ENCODE assay signal across 8 cellular contexts in genomic region chr4:139987511-139987868, GRCh38.
A peak's percentile ranks its signal among the peaks of the same experiment; 100 is the strongest.
DNase-seq lines count a peak whose midpoint lies in the region; ATAC-seq and TF ChIP-seq lines count a peak whose summit lies in the region.
"Not testable (repeated sequence)": the region's sequence is repeated elsewhere in the genome, so short reads cannot be mapped to it uniquely, and the experiment has no call there.

No MANE protein-coding gene starts in this region.

- H3K14ac ChIP-seq in mesenchymal stem cell (ENCODE audit: low read length in 2 of 2): not testable (repeated sequence)

- H2AFZ ChIP-seq in mesenchymal stem cell (ENCODE audit: low read depth, low read length); smooth muscle cell (ENCODE audit: low read depth): not testable (repeated sequence)

- TF ChIP-seq CTCF in brain (conservative IDR thresholded peaks at IDR 0.05); esophagus muscularis mucosa (IDR thresholded peaks at IDR 0.05); progenitor cell of endocrine pancreas (IDR thresholded peaks at IDR 0.05; ENCODE audit: unreplicated experiment); smooth muscle cell (IDR thresholded peaks at IDR 0.05; ENCODE audit: borderline replicate concordance, insufficient read depth, poor library complexity, severe bottlenecking); type B pancreatic cell (conservative IDR thresholded peaks at IDR 0.05): not testable (repeated sequence)

- not testable (repeated sequence) for H2BK12ac ChIP-seq in mesenchymal stem cell (ENCODE audit: low read length in 2 of 2)

- H3K4me1 Mint-ChIP-seq in brain (peaks cover 54% of the 10 kb centered on the region), progenitor cell of endocrine pancreas (ENCODE audit: low read depth) (peaks cover 33% of the 10 kb centered on the region), type B pancreatic cell (ENCODE audit: unreplicated experiment) (peaks cover 30% of the 10 kb centered on the region)

- H3K4me2 ChIP-seq in mesenchymal stem cell (ENCODE audit: low read length, poor library complexity, severe bottlenecking); smooth muscle cell: not testable (repeated sequence)

- not testable (repeated sequence) for TF ChIP-seq POLR2A in esophagus muscularis mucosa (IDR thresholded peaks at IDR 0.05; ENCODE audit: low read depth)

- peak overlapping the region; percentile 77 for H3K9ac ChIP-seq in mesenchymal stem cell (ENCODE audit: low read length)
- H3K9ac ChIP-seq in smooth muscle cell (ENCODE audit: low read depth): not testable (repeated sequence)

- not testable (repeated sequence) for H4K20me1 ChIP-seq in smooth muscle cell (ENCODE audit: low read depth)

- not testable (repeated sequence) for H3K36me3 ChIP-seq in esophagus muscularis mucosa; mesenchymal stem cell (ENCODE audit: control insufficient read depth in 1 of 2, insufficient read depth in 2 of 2, low read depth in 1 of 2, low read length in 2 of 2); smooth muscle cell (ENCODE audit: low read depth)

- H3F3A ChIP-seq in smooth muscle cell (ENCODE audit: low read depth): not testable (repeated sequence)

- H3K27me3 Mint-ChIP-seq in brain, progenitor cell of endocrine pancreas, type B pancreatic cell: not testable (repeated sequence)

- H3K18ac ChIP-seq in mesenchymal stem cell (ENCODE audit: low read depth in 1 of 2, low read length in 2 of 2): not testable (repeated sequence)

- H3K36me3 Mint-ChIP-seq in brain (peaks cover 12% of the 10 kb centered on the region), type B pancreatic cell (peaks cover 16% of the 10 kb centered on the region)
- H3K36me3 Mint-ChIP-seq in progenitor cell of endocrine pancreas (ENCODE audit: insufficient read depth): not testable (repeated sequence)

- not testable (repeated sequence) for H3K9me3 ChIP-seq in esophagus muscularis mucosa; mesenchymal stem cell (ENCODE audit: control insufficient read depth, low read length); smooth muscle cell (replicated peaks; ENCODE audit: low read depth)

- TF ChIP-seq EP300 in esophagus muscularis mucosa (IDR thresholded peaks at IDR 0.05): not testable (repeated sequence)

- H4K8ac ChIP-seq in mesenchymal stem cell (ENCODE audit: low read length): not testable (repeated sequence)

- H3K4me3 ChIP-seq in esophagus muscularis mucosa; mesenchymal stem cell (ENCODE audit: insufficient read depth in 1 of 2, low read depth in 1 of 2, low read length in 2 of 2); smooth muscle cell: not testable (repeated sequence)

- H3K27me3 ChIP-seq in esophagus muscularis mucosa; mesenchymal stem cell (ENCODE audit: control insufficient read depth in 1 of 2, insufficient read depth in 1 of 2, low read length in 2 of 2); smooth muscle cell (ENCODE audit: low read depth): not testable (repeated sequence)

- not testable (repeated sequence) for H3K79me1 ChIP-seq in mesenchymal stem cell (replicated peaks; ENCODE audit: low read length, poor library complexity, severe bottlenecking)

- not testable (repeated sequence) for H2BK15ac ChIP-seq in mesenchymal stem cell (ENCODE audit: low read depth, poor library complexity, severe bottlenecking)

- H2AK5ac ChIP-seq in mesenchymal stem cell (ENCODE audit: low read length, severe bottlenecking): not testable (repeated sequence)

- not testable (repeated sequence) for H3K9me3 Mint-ChIP-seq in brain; progenitor cell of endocrine pancreas (ENCODE audit: low read depth); type B pancreatic cell

- ATAC-seq in HG02973 (IDR thresholded peaks at IDR 0.05; ENCODE audit: unreplicated experiment): peak; percentile 88

- H3K27ac ChIP-seq in esophagus muscularis mucosa (replicated peaks in 1 of 4) (peak overlapping the region; percentile 71 to 80 (median 76)), smooth muscle cell (ENCODE audit: low read depth) (peak overlapping the region; percentile 88)
- H3K27ac ChIP-seq in mesenchymal stem cell (ENCODE audit: low read length, poor library complexity, severe bottlenecking): not testable (repeated sequence)

- H3K27ac Mint-ChIP-seq in brain (peak overlapping the region; percentile 0 to 83 (median 54)), progenitor cell of endocrine pancreas (peak overlapping the region; percentile 87), type B pancreatic cell (peak overlapping the region; percentile 97)

- not testable (repeated sequence) for H3K4me3 Mint-ChIP-seq in brain; progenitor cell of endocrine pancreas (ENCODE audit: low read depth)
- H3K4me3 Mint-ChIP-seq in type B pancreatic cell: peak overlapping the region; percentile 66

- not testable (repeated sequence) for H2BK5ac ChIP-seq in mesenchymal stem cell (ENCODE audit: low read depth, low read length, poor library complexity, severe bottlenecking)

- H3K23ac ChIP-seq in mesenchymal stem cell (ENCODE audit: low read length in 2 of 2): not testable (repeated sequence)

- peak overlapping the region; percentile 11 for H4K91ac ChIP-seq in mesenchymal stem cell (ENCODE audit: low read length)

- H3K4me1 ChIP-seq in esophagus muscularis mucosa: peaks cover 19 to 57% (median 43%) of the 10 kb centered on the region in 4 donors
- H3K4me1 ChIP-seq in mesenchymal stem cell (ENCODE audit: control insufficient read depth, insufficient read depth, low read depth, low read length); smooth muscle cell (ENCODE audit: low read depth): not testable (repeated sequence)

- peaks cover 31% of the 10 kb centered on the region for H3K79me2 ChIP-seq in smooth muscle cell (ENCODE audit: low read depth)

- intact Hi-C loops in esophagus muscularis mucosa (cut with DNase I): not testable (repeated sequence)

- not testable (repeated sequence) for H2BK120ac ChIP-seq in mesenchymal stem cell (ENCODE audit: low read depth, low read length)

- DNase-seq in activated CD4-positive, alpha-beta T cell treated with anti-CD3 and anti-CD28 coated beads for 48 hours: peak; percentile 41
- not testable (repeated sequence) for DNase-seq in esophagus muscularis mucosa (ENCODE audit: extremely low spot score); mesenchymal stem cell; progenitor cell of endocrine pancreas (ENCODE audit: low spot score, unreplicated experiment); smooth muscle cell (lab: John Stamatoyannopoulos, UW; ENCODE audit: unreplicated experiment); type B pancreatic cell (ENCODE audit: extremely low spot score, unreplicated experiment)

- 69% methylated on average over 7 of the region's 7 CpGs for WGBS in esophagus muscularis mucosa
- WGBS in mesenchymal stem cell: 93% methylated on average over 6 of the region's 7 CpGs
- WGBS in smooth muscle cell (ENCODE audit: low lambda C conversion rate): 79% methylated on average over 7 of the region's 7 CpGs

- H3K4ac ChIP-seq in mesenchymal stem cell (ENCODE audit: low read depth in 1 of 2, low read length in 2 of 2): not testable (repeated sequence)
